12 cellular contexts compared by ENCODE assay signal in genomic region chr6:145138469-145139185, GRCh38.
"Had no signal": no experiment of that assay in that cellular context is flagged by ENCODE, and none has a peak within 500 bp of the region (broad histone marks: within the 10 kb centered on the region; RNA-seq: fewer than 3 reads in every experiment).

No MANE protein-coding gene starts in this region.

- DNase-seq: activated B cell treated with CpG ODN at 0.5 μM for 24 hours; activated CD4-positive, alpha-beta T cell treated with anti-CD3 and anti-CD28 coated beads, Interleukin-2, amount 10 ng/mL, durations not matched to agents 24 days and 14 days; activated naive CD4-positive, alpha-beta T cell treated with anti-CD3 and anti-CD28 coated beads for 36 hours; central memory CD4-positive, alpha-beta T cell; cortex of kidney; effector memory CD4-positive, alpha-beta T cell; naive thymus-derived CD4-positive, alpha-beta T cell; stimulated activated CD4-positive, alpha-beta T cell treated with anti-CD3 and anti-CD28 coated beads, Interleukin-2, amount 100 ng/mL, for 48 hours; stimulated activated naive CD8-positive, alpha-beta T cell treated with anti-CD3 and anti-CD28 coated beads, Interleukin-15, Interleukin-2, amounts not matched to agents 100 U/mL and 50 U/mL, for 24 hours; testis had no signal

- H3K27me3 Mint-ChIP-seq: activated B cell treated with CpG ODN at 0.5 μM for 24 hours had no signal

- H3K27ac Mint-ChIP-seq: activated B cell treated with CpG ODN at 0.5 μM for 24 hours; activated CD4-positive, alpha-beta T cell treated with anti-CD3 and anti-CD28 coated beads, Interleukin-2, amount 10 ng/mL, durations not matched to agents 24 days and 14 days; activated naive CD4-positive, alpha-beta T cell treated with anti-CD3 and anti-CD28 coated beads for 36 hours; activated T-helper 1 cell treated with anti-CD3 and anti-CD28 coated beads, Interleukin-12 subunit alpha, Interleukin-12 subunit beta, Interleukin-2, Interleukin-4 antibody, amounts not matched to agents 30 ng/mL and 10 ng/mL and 1 ng/mL, durations not matched to agents 14 hours and 24 hours and 36 hours; naive thymus-derived CD4-positive, alpha-beta T cell had no signal

- H3K4me3 ChIP-seq: lung, testis had no signal

- H3K9me3 Mint-ChIP-seq: activated B cell treated with CpG ODN at 0.5 μM for 24 hours; activated CD4-positive, alpha-beta T cell treated with anti-CD3 and anti-CD28 coated beads, Interleukin-2, amount 10 ng/mL, durations not matched to agents 24 days and 14 days; activated naive CD4-positive, alpha-beta T cell treated with anti-CD3 and anti-CD28 coated beads for 36 hours; activated T-helper 1 cell treated with anti-CD3 and anti-CD28 coated beads, Interleukin-12 subunit alpha, Interleukin-12 subunit beta, Interleukin-2, Interleukin-4 antibody, amounts not matched to agents 30 ng/mL and 10 ng/mL and 1 ng/mL, durations not matched to agents 14 hours and 24 hours and 36 hours had no signal

- H3K4me3 Mint-ChIP-seq: activated B cell treated with CpG ODN at 0.5 μM for 24 hours; activated CD4-positive, alpha-beta T cell treated with anti-CD3 and anti-CD28 coated beads, Interleukin-2, amount 10 ng/mL, durations not matched to agents 24 days and 14 days; activated naive CD4-positive, alpha-beta T cell treated with anti-CD3 and anti-CD28 coated beads for 36 hours; activated T-helper 1 cell treated with anti-CD3 and anti-CD28 coated beads, Interleukin-12 subunit alpha, Interleukin-12 subunit beta, Interleukin-2, Interleukin-4 antibody, amounts not matched to agents 30 ng/mL and 10 ng/mL and 1 ng/mL, durations not matched to agents 14 hours and 24 hours and 36 hours; naive thymus-derived CD4-positive, alpha-beta T cell had no signal

- H3K36me3 Mint-ChIP-seq: naive thymus-derived CD4-positive, alpha-beta T cell had no signal

- H3K27me3 ChIP-seq: testis had no signal

- H3K4me1 Mint-ChIP-seq: activated B cell treated with CpG ODN at 0.5 μM for 24 hours; activated CD4-positive, alpha-beta T cell treated with anti-CD3 and anti-CD28 coated beads, Interleukin-2, amount 10 ng/mL, durations not matched to agents 24 days and 14 days had no signal

- H3K9me3 ChIP-seq: testis had no signal

- H3K4me1 ChIP-seq: testis had no signal

- H3K27ac ChIP-seq: testis had no signal

- ATAC-seq: naive thymus-derived CD4-positive, alpha-beta T cell; stimulated activated naive CD8-positive, alpha-beta T cell treated with anti-CD3 and anti-CD28 coated beads, Interleukin-15, Interleukin-2, amounts not matched to agents 100 U/mL and 50 U/mL, for 24 hours had no signal
